In genomic region chr21:45363921-45364463, GRCh38 we compare ENCODE assay signal across 8 cellular contexts. TPM values are rescaled to one million over a fixed set of nuclear protein-coding genes. Genes with fewer than 3 reads are reported as not detected.
A peak's percentile ranks its signal among the peaks of the same experiment; 100 is the strongest.
DNase-seq lines count a peak whose midpoint lies in the region; ATAC-seq, FAIRE-seq and TF ChIP-seq lines count a peak whose summit lies in the region.

No MANE protein-coding gene starts in this region.

- H3K4me3 ChIP-seq in SJSA1 (peak overlapping the region; percentile 5; the same call in 1 of the 2 replicates), kidney epithelial cell (ENCODE audit: low read depth, low read length) (no peak overlapping the region)

- no peak for TF ChIP-seq POLR2A in GM12892 (IDR thresholded peaks at IDR 0.05; ENCODE audit: low read depth, low read length)

- no peak for TF ChIP-seq CTCF in kidney epithelial cell (IDR thresholded peaks at IDR 0.05; ENCODE audit: insufficient read depth, low read length, poor library complexity, severe bottlenecking)

- no peak for FAIRE-seq in GM12892 (lab: Jason Lieb, UNC)

- H3K4me1 ChIP-seq in SJSA1 (replicated peaks): peaks cover 64% of the 10 kb centered on the region

- no peak for ATAC-seq in HG03565 (IDR thresholded peaks at IDR 0.05; ENCODE audit: unreplicated experiment)

- in situ Hi-C loops in T47D (cut with HindIII; ENCODE audit: low pct_unique_long_range_greater_than_20kb, low sequenced_read_pairs): no loop called here

- H3K9me3 ChIP-seq in SJSA1 (replicated peaks): no peaks in the 10 kb centered on the region

- no peaks in the 10 kb centered on the region for H3K36me3 ChIP-seq in SJSA1
- no peaks in the 10 kb centered on the region for H3K36me3 ChIP-seq in kidney epithelial cell (ENCODE audit: control insufficient read depth, insufficient read depth, low read length)

- peak overlapping the region; percentile 99 for H3K27ac ChIP-seq in SJSA1

- DNase-seq in GM12892 (ENCODE audit: insufficient read length): peak; percentile 62
- DNase-seq in SJSA1 (ENCODE audit: low read depth in 1 of 2, low spot score in 2 of 2): peak; percentile 97 to 98
- peak; percentile 42 for DNase-seq in T47D (ENCODE audit: low read depth in 1 of 2, low spot score in 1 of 2)
- DNase-seq in kidney epithelial cell (ENCODE audit: low read depth): peak; percentile 96
- peak; percentile 19 to 34 (median 31) for DNase-seq in stimulated activated CD4-positive, alpha-beta T cell treated with anti-CD3 and anti-CD28 coated beads, Interleukin-12 subunit alpha, Interleukin-12 subunit beta, amount 100 ng/mL, for 48 hours (ENCODE audit: low read depth in 2 of 3, low spot score in 1 of 3)
- DNase-seq in central memory CD4-positive, alpha-beta T cell: no peak
- DNase-seq in NCI-H748 (lab: John Stamatoyannopoulos, UW; ENCODE audit: unreplicated experiment): no peak

- H3K27me3 ChIP-seq in SJSA1 (replicated peaks) (no peaks in the 10 kb centered on the region), kidney epithelial cell (ENCODE audit: control insufficient read depth, insufficient read depth, low read length) (no peaks in the 10 kb centered on the region)

RNA-seq across cellular contexts. Expression of gene COL18A1, which starts 41.0 kb away (rescaled TPM):
- 0.68 TPM for polyA plus RNA-seq in GM12892 (2012; ENCODE audit: missing spikeins)
- total RNA-seq in SJSA1 (2014; rRNA removed; shearing (Covaris generic)): 55.9 TPM in 2 replicates
- total RNA-seq in kidney epithelial cell: 808 and 952 TPM in 2 replicates

Comparison
In these comparisons a context has a peak if more than half of its experiments do, and no peak if none do; other contexts are left out.
1. DNase-seq: peak in GM12892 (single experiment), SJSA1 (2 of 2), T47D (2 of 2), kidney epithelial cell (single experiment) and stimulated activated CD4-positive, alpha-beta T cell treated with anti-CD3 and anti-CD28 coated beads, Interleukin-12 subunit alpha, Interleukin-12 subunit beta, amount 100 ng/mL, for 48 hours (3 of 3); none in central memory CD4-positive, alpha-beta T cell (single experiment) and NCI-H748 (single experiment).
2. RNA of gene COL18A1, which starts 41.0 kb away (total RNA-seq): 808 to 952 TPM in kidney epithelial cell; 55.9 TPM in SJSA1; every median in the first group is over 10 times any median in the second.